1 cellular context compared by ENCODE assay signal in the genomic region with DNA sequence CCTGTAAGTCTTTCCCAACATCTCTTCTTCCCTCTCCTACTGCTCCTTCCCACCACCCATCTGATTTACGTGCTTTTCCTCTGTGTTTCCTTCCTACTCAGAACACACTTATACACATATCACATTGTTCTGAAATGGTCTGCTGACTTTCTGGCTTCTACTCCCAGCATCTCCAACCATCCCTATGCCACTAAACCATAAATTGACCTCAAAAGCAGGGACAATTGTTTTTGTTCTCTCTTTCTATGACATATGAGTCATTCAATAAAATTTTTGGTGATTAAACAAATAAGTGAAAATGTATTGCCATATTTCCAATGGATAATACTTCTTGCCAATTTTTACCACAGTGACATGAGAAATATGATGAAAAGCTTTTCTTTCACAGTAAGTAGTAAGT.
TF ChIP-seq lines count a peak whose summit lies in the region.

No MANE protein-coding gene starts in this region.

TF ChIP-seq in IMR-90, 13 proteins besides CTCF, POLR2A, EP300 and RAD21:
- TF ChIP-seq MAZ (IDR thresholded peaks at IDR 0.05; ENCODE audit: borderline replicate concordance, low read depth, low read length) (no peak), FOS (IDR thresholded peaks at IDR 0.05; ENCODE audit: low read depth, low read length) (no peak), SMC3 (IDR thresholded peaks at IDR 0.05; ENCODE audit: low read depth, low read length) (no peak), ELK1 (IDR thresholded peaks at IDR 0.05; ENCODE audit: borderline replicate concordance, low read depth, low read length) (no peak)
